In genomic region chr7:130990178-130990832, GRCh38 we compare ENCODE assay signal across 12 cellular contexts.
DNase-seq lines count a peak whose midpoint lies in the region; ATAC-seq and TF ChIP-seq lines count a peak whose summit lies in the region.
"Had no signal": no experiment of that assay in that cellular context is flagged by ENCODE, and none has a peak within 500 bp of the region (broad histone marks: within the 10 kb centered on the region; RNA-seq: fewer than 3 reads in every experiment).

No MANE protein-coding gene starts in this region.

- peaks cover 30% of the 10 kb centered on the region for H3K36me3 Mint-ChIP-seq in activated CD4-positive, alpha-beta memory T cell treated with anti-CD3 and anti-CD28 coated beads, Interleukin-2, amount 10 ng/mL, durations not matched to agents 7 days and 5 days (ENCODE audit: low read depth)

- no peak overlapping the region for H2AFZ ChIP-seq in DND-41 (ENCODE audit: low read depth, low read length)

- H4K20me1 ChIP-seq in DND-41 (ENCODE audit: insufficient read depth, low read length) = peaks cover 39% of the 10 kb centered on the region

- H3K36me3 ChIP-seq in DND-41 (ENCODE audit: insufficient read depth, low read length) (peaks cover 33% of the 10 kb centered on the region; the same call in 1 of the 2 replicates), spleen (peaks cover 0 to 68% (median 0%) of the 10 kb centered on the region in 6 donors)
- H3K36me3 ChIP-seq: HAP-1 had no signal

- DNase-seq in DND-41 (no peak), spleen (no peak), GM19240 (ENCODE audit: insufficient read length, low spot score) (no peak), NCI-H2171 treated with DMSO at 0.1 percent for 48 hours (lab: John Stamatoyannopoulos, UW) (no peak), SK-N-DZ (ENCODE audit: low spot score) (no peak), inferior parietal cortex (ENCODE audit: extremely low spot score) (no peak)
- peak; percentile 63 for DNase-seq in activated CD4-positive, alpha-beta memory T cell treated with anti-CD3 and anti-CD28 coated beads, Interleukin-2, amount 10 ng/mL, durations not matched to agents 7 days and 5 days
- DNase-seq: NCI-H446, nucleus accumbens, SHP77 had no signal

- TF ChIP-seq CTCF in DND-41 (IDR thresholded peaks at IDR 0.05; ENCODE audit: borderline replicate concordance, extremely low read depth, low read length, poor library complexity, severe bottlenecking) (no peak), spleen (IDR thresholded peaks at IDR 0.05 in 8 of 11, conservative IDR thresholded peaks at IDR 0.05 in 3 of 11) (no peak)

- peaks cover 88% of the 10 kb centered on the region for H3K4me1 Mint-ChIP-seq in activated CD4-positive, alpha-beta memory T cell treated with anti-CD3 and anti-CD28 coated beads, Interleukin-2, amount 10 ng/mL, durations not matched to agents 7 days and 5 days

- H3K27me3 ChIP-seq in DND-41 (ENCODE audit: insufficient read depth, low read length, poor library complexity) (no peaks in the 10 kb centered on the region), spleen (replicated peaks in 1 of 7) (no peaks in the 10 kb centered on the region)

- H3K9me3 ChIP-seq in DND-41 (ENCODE audit: insufficient read depth, low read length, severe bottlenecking) (no peaks in the 10 kb centered on the region), spleen (no peaks in the 10 kb centered on the region)
- H3K9me3 ChIP-seq: HAP-1 had no signal

- intact Hi-C loops in spleen (cut with DNase I; ENCODE audit: low total_unique reads) = no loop called here

- no peak for TF ChIP-seq POLR2A in spleen (IDR thresholded peaks at IDR 0.05)

- POLR2A ChIA-PET in activated CD4-positive, alpha-beta memory T cell treated with anti-CD3 and anti-CD28 coated beads, Interleukin-2, amount 10 ng/mL, durations not matched to agents 7 days and 5 days (lab: Charles Lee) = interaction anchor here (0.6 to 1.7 kb wide), 15 partner anchors 9 to 116 kb away, joined by 3 to 11 read pairs (median 4); no protein-coding TSS in a partner anchor

- no peak overlapping the region for H3K9ac ChIP-seq in DND-41 (ENCODE audit: low read depth, low read length)

- H3K27ac ChIP-seq in DND-41 (ENCODE audit: low read length) (no peak overlapping the region), spleen (peak overlapping the region in 5 of 8 donors; percentile 11 to 44 (median 29))

- H3K4me3 Mint-ChIP-seq in activated CD4-positive, alpha-beta memory T cell treated with anti-CD3 and anti-CD28 coated beads, Interleukin-2, amount 10 ng/mL, durations not matched to agents 7 days and 5 days = peak overlapping the region; percentile 46

- H3K9me3 Mint-ChIP-seq in activated CD4-positive, alpha-beta memory T cell treated with anti-CD3 and anti-CD28 coated beads, Interleukin-2, amount 10 ng/mL, durations not matched to agents 7 days and 5 days = no peaks in the 10 kb centered on the region

- no peaks in the 10 kb centered on the region for H3K4me1 ChIP-seq in DND-41 (ENCODE audit: insufficient read depth, low read length)
- peaks cover 44 to 99% (median 88%) of the 10 kb centered on the region in 6 donors for H3K4me1 ChIP-seq in spleen
- H3K4me1 ChIP-seq: HAP-1 had no signal

- H3K79me2 ChIP-seq in DND-41 (ENCODE audit: insufficient read depth, low read length) = peaks cover 95% of the 10 kb centered on the region

- CTCF ChIA-PET in activated CD4-positive, alpha-beta memory T cell treated with anti-CD3 and anti-CD28 coated beads, Interleukin-2, amount 10 ng/mL, durations not matched to agents 7 days and 5 days (lab: Charles Lee) = interaction anchor here (0.7 to 1.9 kb wide), 8 partner anchors 8 to 94 kb away, joined by 3 to 9 read pairs (median 4); no protein-coding TSS in a partner anchor

- H3K27ac Mint-ChIP-seq in activated CD4-positive, alpha-beta memory T cell treated with anti-CD3 and anti-CD28 coated beads, Interleukin-2, amount 10 ng/mL, durations not matched to agents 7 days and 5 days = peak overlapping the region; percentile 77

- ATAC-seq in DND-41 (ENCODE audit: insufficient read depth, low read depth) (0 out of 3 replicates have a peak, but pooled peaks have one; percentile 20), esophagus mucosa (peak; percentile 68)

- H3K4me3 ChIP-seq in DND-41 (ENCODE audit: low read depth in 1 of 2, low read length in 2 of 2) = no peak overlapping the region
- no peak overlapping the region for H3K4me3 ChIP-seq in spleen
- H3K4me3 ChIP-seq: HAP-1 had no signal

- 71 to 76% (median 75%) methylated on average over 16 of the region's 16 CpGs for WGBS in spleen, 5 donors

- H3K4me2 ChIP-seq in DND-41 (ENCODE audit: insufficient read depth, low read length) = no peak overlapping the region

- H3K27me3 Mint-ChIP-seq in activated CD4-positive, alpha-beta memory T cell treated with anti-CD3 and anti-CD28 coated beads, Interleukin-2, amount 10 ng/mL, durations not matched to agents 7 days and 5 days = no peaks in the 10 kb centered on the region
